14 cellular contexts compared by ENCODE assay signal in the genomic region with DNA sequence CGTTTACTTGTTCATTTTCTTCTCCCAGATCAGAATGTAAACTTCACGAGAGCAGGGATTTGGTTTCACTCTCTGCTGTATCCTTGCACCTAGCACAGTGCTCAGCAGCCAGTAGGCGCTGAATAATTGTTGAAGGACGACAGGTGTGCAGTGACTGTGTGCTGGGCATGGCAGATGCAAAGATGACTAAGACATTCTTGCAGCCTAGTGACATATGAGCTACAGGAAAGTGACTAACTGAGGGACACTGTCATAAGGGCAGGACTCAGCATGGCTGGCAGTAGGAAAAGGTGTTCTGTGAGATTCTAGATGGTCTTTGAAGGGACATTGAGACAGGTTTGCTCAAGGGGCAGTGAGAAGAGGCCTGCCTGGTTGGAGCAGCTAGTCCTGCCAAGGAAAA. TPM values are rescaled to one million over a fixed set of nuclear protein-coding genes. Genes with fewer than 3 reads are reported as not detected.
DNase-seq lines count a peak whose midpoint lies in the region; ATAC-seq, FAIRE-seq and TF ChIP-seq lines count a peak whose summit lies in the region.
"Had no signal": no experiment of that assay in that cellular context is flagged by ENCODE, and none has a peak within 500 bp of the region (broad histone marks: within the 10 kb centered on the region; RNA-seq: fewer than 3 reads in every experiment).

No MANE protein-coding gene starts in this region.

- CTCF ChIA-PET in WTC11 (lab: Charles Lee) = no interaction called here

- FAIRE-seq in frontal cortex (lab: Jason Lieb, UNC) = no peak
- FAIRE-seq: astrocyte had no signal

- no peaks in the 10 kb centered on the region for H3K36me3 Mint-ChIP-seq in WTC11
- H3K36me3 Mint-ChIP-seq: activated CD8-positive, alpha-beta memory T cell treated with anti-CD3 and anti-CD28 coated beads, Interleukin-2, amount 10 ng/mL, durations not matched to agents 7 days and 5 days had no signal

- DNase-seq in COLO668 (lab: John Stamatoyannopoulos, UW; ENCODE audit: unreplicated experiment) = peak; percentile 45
- peak; percentile 61 for DNase-seq in HT1080 (ENCODE audit: low read depth)
- no peak for DNase-seq in WTC11 (ENCODE audit: low spot score)
- DNase-seq in myocyte (ENCODE audit: low read depth) = peak; percentile 83
- no peak for DNase-seq in frontal cortex (ENCODE audit: low spot score in 2 of 2)
- no peak for DNase-seq in SIG-M5 (lab: John Stamatoyannopoulos, UW)
- DNase-seq in HCEC 1CT = no peak
- DNase-seq: activated CD8-positive, alpha-beta memory T cell treated with anti-CD3 and anti-CD28 coated beads, Interleukin-2, amount 10 ng/mL, durations not matched to agents 7 days and 5 days; effector CD8-positive, alpha-beta T cell; NCI-H748 treated with DMSO at 0.1 percent for 48 hours; uterus had no signal

- H3K9me3 Mint-ChIP-seq in WTC11 = no peaks in the 10 kb centered on the region
- H3K9me3 Mint-ChIP-seq: H9 had no signal

- no peak for ATAC-seq in WTC11
- ATAC-seq in GM19452 (IDR thresholded peaks at IDR 0.05; ENCODE audit: unreplicated experiment) = no peak
- ATAC-seq: activated CD8-positive, alpha-beta memory T cell treated with anti-CD3 and anti-CD28 coated beads, Interleukin-2, amount 10 ng/mL, durations not matched to agents 7 days and 5 days had no signal

- peaks cover 14% of the 10 kb centered on the region for H3K4me1 Mint-ChIP-seq in WTC11

- no peaks in the 10 kb centered on the region for H3K27me3 Mint-ChIP-seq in WTC11 (ENCODE audit: low read depth)
- H3K27me3 Mint-ChIP-seq: activated CD8-positive, alpha-beta memory T cell treated with anti-CD3 and anti-CD28 coated beads, Interleukin-2, amount 10 ng/mL, durations not matched to agents 7 days and 5 days had no signal

- peak overlapping the region; percentile 0 for H3K27ac Mint-ChIP-seq in WTC11
- H3K27ac Mint-ChIP-seq: activated CD8-positive, alpha-beta memory T cell treated with anti-CD3 and anti-CD28 coated beads, Interleukin-2, amount 10 ng/mL, durations not matched to agents 7 days and 5 days had no signal

- no peak overlapping the region for H3K4me3 Mint-ChIP-seq in WTC11
- H3K4me3 Mint-ChIP-seq: activated CD8-positive, alpha-beta memory T cell treated with anti-CD3 and anti-CD28 coated beads, Interleukin-2, amount 10 ng/mL, durations not matched to agents 7 days and 5 days; H9 had no signal

- TF ChIP-seq CTCF in WTC11 (IDR thresholded peaks at IDR 0.05) = no peak

- POLR2A ChIA-PET in WTC11 (lab: Charles Lee) = interaction anchor here (0.7 kb wide), 1 partner anchor 41 kb away, joined by 3 read pairs; no protein-coding TSS in a partner anchor

TF ChIP-seq in WTC11, 78 proteins besides CTCF, POLR2A, EP300 and RAD21:
- TF ChIP-seq NR3C1 (CRISPR knock-in tag; conservative IDR thresholded peaks at IDR 0.05; ENCODE audit: low read depth) (no peak), NFE2L1 (CRISPR knock-in tag; IDR thresholded peaks at IDR 0.05) (0 out of 2 replicates have a peak, but pooled peaks have one; percentile 9), MXD4 (CRISPR knock-in tag; IDR thresholded peaks at IDR 0.05; ENCODE audit: borderline replicate concordance) (no peak), ZNF219 (CRISPR knock-in tag; IDR thresholded peaks at IDR 0.05; ENCODE audit: borderline replicate concordance) (no peak)
- TF ChIP-seq, protein P1, sequence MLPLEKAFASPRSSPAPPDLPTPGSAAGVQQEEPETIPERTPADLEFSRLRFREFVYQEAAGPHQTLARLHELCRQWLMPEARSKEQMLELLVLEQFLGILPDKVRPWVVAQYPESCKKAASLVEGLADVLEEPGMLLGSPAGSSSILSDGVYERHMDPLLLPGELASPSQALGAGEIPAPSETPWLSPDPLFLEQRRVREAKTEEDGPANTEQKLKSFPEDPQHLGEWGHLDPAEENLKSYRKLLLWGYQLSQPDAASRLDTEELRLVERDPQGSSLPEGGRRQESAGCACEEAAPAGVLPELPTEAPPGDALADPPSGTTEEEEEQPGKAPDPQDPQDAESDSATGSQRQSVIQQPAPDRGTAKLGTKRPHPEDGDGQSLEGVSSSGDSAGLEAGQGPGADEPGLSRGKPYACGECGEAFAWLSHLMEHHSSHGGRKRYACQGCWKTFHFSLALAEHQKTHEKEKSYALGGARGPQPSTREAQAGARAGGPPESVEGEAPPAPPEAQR (CRISPR knock-in tag; IDR thresholded peaks at IDR 0.05) = no peak

RNA-seq across cellular contexts. Expression of a gene that starts 4.0 kb away (rescaled TPM):
- 27.1 and 41.7 TPM in 2 replicates for total RNA-seq in HT1080 (2014; rRNA removed; shearing (Covaris generic))
- 42.3 and 52.9 TPM in 2 replicates for polyA plus RNA-seq in HT1080 (2015; cell fraction: cytosol; rRNA removed)
- 23.5 and 24.7 TPM in 2 replicates for polyA plus RNA-seq in HT1080 (2015; cell fraction: nucleus; rRNA removed)
- 62.4 to 71.5 TPM (median 69.4 TPM) in 3 replicates for total RNA-seq in WTC11 (2021)
- 35.8 and 37.3 TPM in 2 replicates for total RNA-seq in myocyte
- polyA plus RNA-seq in myocyte (2012) = 28.1 TPM
- 62.0 TPM for total RNA-seq in frontal cortex

Comparison
In these comparisons a context has a peak if more than half of its experiments do, and no peak if none do; other contexts are left out.
1. DNase-seq: peak in COLO668 (single experiment), HT1080 (single experiment) and myocyte (single experiment); none in WTC11 (single experiment), frontal cortex (0 of 2), SIG-M5 (single experiment) and HCEC 1CT (single experiment).